In the genomic region with DNA sequence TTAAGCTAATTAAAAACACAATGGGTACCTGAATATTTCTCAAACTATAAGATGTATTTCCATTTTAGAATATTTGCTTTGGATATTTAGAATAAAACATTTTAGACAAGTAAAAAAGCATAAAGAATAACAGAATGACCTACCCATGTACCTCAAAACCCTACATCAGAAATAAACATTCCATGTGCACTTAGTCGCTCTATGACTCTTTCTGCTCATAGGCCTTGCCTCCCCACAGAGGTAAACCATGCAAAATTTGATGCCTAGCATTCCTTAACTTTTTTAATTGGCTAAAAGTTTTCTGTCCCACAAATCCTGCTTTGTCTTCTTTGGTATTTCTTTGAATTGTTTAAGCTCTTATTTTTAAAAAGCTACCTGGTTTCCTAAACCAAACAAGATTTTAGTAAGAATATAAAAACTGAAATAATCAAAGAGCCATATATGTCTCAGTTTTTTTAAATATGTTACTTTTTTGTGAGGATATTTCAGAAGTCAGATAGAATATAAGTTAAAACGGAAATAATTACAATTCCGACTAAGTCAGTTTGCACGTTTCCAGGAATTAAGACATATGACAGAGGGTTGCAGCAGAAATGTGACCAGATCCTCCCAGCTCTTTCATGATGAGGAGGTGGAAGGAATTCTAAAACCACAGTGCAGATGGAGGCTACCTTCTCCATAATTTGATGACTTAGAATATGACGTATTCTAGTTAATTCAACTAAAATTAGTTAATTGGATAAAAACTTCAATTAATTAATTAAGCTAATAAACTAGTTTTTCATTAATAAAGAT, we compare ENCODE assay signal across 1 cellular context.
TF ChIP-seq lines count a peak whose summit lies in the region.

No MANE protein-coding gene starts in this region.

TF ChIP-seq in K562, 482 proteins besides CTCF, POLR2A, EP300 and RAD21 (continued from another document):
- TF ChIP-seq, protein P1, sequence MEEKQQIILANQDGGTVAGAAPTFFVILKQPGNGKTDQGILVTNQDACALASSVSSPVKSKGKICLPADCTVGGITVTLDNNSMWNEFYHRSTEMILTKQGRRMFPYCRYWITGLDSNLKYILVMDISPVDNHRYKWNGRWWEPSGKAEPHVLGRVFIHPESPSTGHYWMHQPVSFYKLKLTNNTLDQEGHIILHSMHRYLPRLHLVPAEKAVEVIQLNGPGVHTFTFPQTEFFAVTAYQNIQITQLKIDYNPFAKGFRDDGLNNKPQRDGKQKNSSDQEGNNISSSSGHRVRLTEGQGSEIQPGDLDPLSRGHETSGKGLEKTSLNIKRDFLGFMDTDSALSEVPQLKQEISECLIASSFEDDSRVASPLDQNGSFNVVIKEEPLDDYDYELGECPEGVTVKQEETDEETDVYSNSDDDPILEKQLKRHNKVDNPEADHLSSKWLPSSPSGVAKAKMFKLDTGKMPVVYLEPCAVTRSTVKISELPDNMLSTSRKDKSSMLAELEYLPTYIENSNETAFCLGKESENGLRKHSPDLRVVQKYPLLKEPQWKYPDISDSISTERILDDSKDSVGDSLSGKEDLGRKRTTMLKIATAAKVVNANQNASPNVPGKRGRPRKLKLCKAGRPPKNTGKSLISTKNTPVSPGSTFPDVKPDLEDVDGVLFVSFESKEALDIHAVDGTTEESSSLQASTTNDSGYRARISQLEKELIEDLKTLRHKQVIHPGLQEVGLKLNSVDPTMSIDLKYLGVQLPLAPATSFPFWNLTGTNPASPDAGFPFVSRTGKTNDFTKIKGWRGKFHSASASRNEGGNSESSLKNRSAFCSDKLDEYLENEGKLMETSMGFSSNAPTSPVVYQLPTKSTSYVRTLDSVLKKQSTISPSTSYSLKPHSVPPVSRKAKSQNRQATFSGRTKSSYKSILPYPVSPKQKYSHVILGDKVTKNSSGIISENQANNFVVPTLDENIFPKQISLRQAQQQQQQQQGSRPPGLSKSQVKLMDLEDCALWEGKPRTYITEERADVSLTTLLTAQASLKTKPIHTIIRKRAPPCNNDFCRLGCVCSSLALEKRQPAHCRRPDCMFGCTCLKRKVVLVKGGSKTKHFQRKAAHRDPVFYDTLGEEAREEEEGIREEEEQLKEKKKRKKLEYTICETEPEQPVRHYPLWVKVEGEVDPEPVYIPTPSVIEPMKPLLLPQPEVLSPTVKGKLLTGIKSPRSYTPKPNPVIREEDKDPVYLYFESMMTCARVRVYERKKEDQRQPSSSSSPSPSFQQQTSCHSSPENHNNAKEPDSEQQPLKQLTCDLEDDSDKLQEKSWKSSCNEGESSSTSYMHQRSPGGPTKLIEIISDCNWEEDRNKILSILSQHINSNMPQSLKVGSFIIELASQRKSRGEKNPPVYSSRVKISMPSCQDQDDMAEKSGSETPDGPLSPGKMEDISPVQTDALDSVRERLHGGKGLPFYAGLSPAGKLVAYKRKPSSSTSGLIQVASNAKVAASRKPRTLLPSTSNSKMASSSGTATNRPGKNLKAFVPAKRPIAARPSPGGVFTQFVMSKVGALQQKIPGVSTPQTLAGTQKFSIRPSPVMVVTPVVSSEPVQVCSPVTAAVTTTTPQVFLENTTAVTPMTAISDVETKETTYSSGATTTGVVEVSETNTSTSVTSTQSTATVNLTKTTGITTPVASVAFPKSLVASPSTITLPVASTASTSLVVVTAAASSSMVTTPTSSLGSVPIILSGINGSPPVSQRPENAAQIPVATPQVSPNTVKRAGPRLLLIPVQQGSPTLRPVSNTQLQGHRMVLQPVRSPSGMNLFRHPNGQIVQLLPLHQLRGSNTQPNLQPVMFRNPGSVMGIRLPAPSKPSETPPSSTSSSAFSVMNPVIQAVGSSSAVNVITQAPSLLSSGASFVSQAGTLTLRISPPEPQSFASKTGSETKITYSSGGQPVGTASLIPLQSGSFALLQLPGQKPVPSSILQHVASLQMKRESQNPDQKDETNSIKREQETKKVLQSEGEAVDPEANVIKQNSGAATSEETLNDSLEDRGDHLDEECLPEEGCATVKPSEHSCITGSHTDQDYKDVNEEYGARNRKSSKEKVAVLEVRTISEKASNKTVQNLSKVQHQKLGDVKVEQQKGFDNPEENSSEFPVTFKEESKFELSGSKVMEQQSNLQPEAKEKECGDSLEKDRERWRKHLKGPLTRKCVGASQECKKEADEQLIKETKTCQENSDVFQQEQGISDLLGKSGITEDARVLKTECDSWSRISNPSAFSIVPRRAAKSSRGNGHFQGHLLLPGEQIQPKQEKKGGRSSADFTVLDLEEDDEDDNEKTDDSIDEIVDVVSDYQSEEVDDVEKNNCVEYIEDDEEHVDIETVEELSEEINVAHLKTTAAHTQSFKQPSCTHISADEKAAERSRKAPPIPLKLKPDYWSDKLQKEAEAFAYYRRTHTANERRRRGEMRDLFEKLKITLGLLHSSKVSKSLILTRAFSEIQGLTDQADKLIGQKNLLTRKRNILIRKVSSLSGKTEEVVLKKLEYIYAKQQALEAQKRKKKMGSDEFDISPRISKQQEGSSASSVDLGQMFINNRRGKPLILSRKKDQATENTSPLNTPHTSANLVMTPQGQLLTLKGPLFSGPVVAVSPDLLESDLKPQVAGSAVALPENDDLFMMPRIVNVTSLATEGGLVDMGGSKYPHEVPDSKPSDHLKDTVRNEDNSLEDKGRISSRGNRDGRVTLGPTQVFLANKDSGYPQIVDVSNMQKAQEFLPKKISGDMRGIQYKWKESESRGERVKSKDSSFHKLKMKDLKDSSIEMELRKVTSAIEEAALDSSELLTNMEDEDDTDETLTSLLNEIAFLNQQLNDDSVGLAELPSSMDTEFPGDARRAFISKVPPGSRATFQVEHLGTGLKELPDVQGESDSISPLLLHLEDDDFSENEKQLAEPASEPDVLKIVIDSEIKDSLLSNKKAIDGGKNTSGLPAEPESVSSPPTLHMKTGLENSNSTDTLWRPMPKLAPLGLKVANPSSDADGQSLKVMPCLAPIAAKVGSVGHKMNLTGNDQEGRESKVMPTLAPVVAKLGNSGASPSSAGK (IDR thresholded peaks at IDR 0.05): 0 out of 2 replicates have a peak, but pooled peaks have one; percentile 25
- TF ChIP-seq ZEB2 (IDR thresholded peaks at IDR 0.05): no peak
- TF ChIP-seq SAP30 (IDR thresholded peaks at IDR 0.05; ENCODE audit: borderline replicate concordance, insufficient read depth, low read depth, low read length, poor library complexity, severe bottlenecking): no peak
- no peak for TF ChIP-seq SLC30A9 (CRISPR knock-in tag; IDR thresholded peaks at IDR 0.05)
- peak; percentile 66 for TF ChIP-seq DACH1 (IDR thresholded peaks at IDR 0.05; ENCODE audit: partially characterized antibody)
- TF ChIP-seq PCBP2 (IDR thresholded peaks at IDR 0.05; ENCODE audit: low read depth, low read length, poor library complexity, severe bottlenecking): no peak
- no peak for TF ChIP-seq ETV6 (IDR thresholded peaks at IDR 0.05; ENCODE audit: borderline replicate concordance in 1 of 2, low read depth in 2 of 2, low read length in 1 of 2)
- no peak for TF ChIP-seq ETV6 (CRISPR knock-in tag; IDR thresholded peaks at IDR 0.05; ENCODE audit: borderline replicate concordance)
- TF ChIP-seq EP400 (IDR thresholded peaks at IDR 0.05): no peak
- TF ChIP-seq ADNP (tag; IDR thresholded peaks at IDR 0.05): no peak
- no peak for TF ChIP-seq KDM1A (IDR thresholded peaks at IDR 0.05)
- peak; percentile 62; the same call in 1 of the 2 replicates for TF ChIP-seq POLR2H (tag; IDR thresholded peaks at IDR 0.05; ENCODE audit: low read depth)
- TF ChIP-seq ATF3 (IDR thresholded peaks at IDR 0.05): peak; percentile 24; the same call in 1 of the 2 replicates
- no peak for TF ChIP-seq ATF3 (CRISPR knock-in tag; conservative IDR thresholded peaks at IDR 0.05)
- no peak for TF ChIP-seq IRF2 (CRISPR knock-in tag; IDR thresholded peaks at IDR 0.05)
- no peak for TF ChIP-seq ZNF280B (CRISPR knock-in tag; IDR thresholded peaks at IDR 0.05)
- no peak for TF ChIP-seq WHSC1 (IDR thresholded peaks at IDR 0.05; ENCODE audit: low read length)
- no peak for TF ChIP-seq ZNF408 (CRISPR knock-in tag; IDR thresholded peaks at IDR 0.05; ENCODE audit: low read depth)
- TF ChIP-seq HIVEP1 (CRISPR knock-in tag; IDR thresholded peaks at IDR 0.05): no peak
- TF ChIP-seq ZNF175 (CRISPR knock-in tag; IDR thresholded peaks at IDR 0.05; ENCODE audit: low read depth): no peak
- TF ChIP-seq ZNF584 (CRISPR knock-in tag; IDR thresholded peaks at IDR 0.05; ENCODE audit: low read depth): 0 out of 2 replicates have a peak, but pooled peaks have one; percentile 18
TF ChIP-seq in K562: peak in this region for 7.
